In the genomic region with DNA sequence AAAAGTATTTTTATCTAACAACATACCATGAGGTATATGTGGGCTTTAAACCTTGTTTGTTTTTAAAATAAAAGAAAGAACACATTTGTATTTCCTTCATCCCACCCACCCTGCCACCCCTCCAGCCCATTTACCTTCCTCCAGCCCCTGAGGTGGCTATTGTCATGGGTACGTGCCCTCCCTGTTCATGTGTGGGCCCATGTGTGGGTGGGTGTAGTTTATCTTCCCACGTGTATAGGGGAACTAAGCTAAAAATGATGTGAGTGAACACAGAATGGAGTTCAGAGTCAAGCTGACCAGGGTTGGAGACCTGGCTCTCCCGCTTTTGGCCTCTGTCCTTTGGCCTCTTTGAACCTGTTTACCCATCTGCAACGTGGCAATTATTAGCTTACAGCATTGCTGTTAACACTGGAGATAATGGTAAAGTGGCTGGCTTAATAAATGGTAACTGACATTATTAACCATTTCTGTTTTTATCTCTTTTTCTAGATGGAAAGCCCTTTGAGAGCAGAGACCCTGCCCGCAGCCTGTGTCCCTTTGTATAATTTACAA, we compare ENCODE assay signal across 1 cellular context.
A peak's percentile ranks its signal among the peaks of the same experiment; 100 is the strongest.
TF ChIP-seq lines count a peak whose summit lies in the region.

No MANE protein-coding gene starts in this region.

TF ChIP-seq in HepG2, 621 proteins besides CTCF, POLR2A, EP300 and RAD21 (continued from another document):
- TF ChIP-seq, protein P1, sequence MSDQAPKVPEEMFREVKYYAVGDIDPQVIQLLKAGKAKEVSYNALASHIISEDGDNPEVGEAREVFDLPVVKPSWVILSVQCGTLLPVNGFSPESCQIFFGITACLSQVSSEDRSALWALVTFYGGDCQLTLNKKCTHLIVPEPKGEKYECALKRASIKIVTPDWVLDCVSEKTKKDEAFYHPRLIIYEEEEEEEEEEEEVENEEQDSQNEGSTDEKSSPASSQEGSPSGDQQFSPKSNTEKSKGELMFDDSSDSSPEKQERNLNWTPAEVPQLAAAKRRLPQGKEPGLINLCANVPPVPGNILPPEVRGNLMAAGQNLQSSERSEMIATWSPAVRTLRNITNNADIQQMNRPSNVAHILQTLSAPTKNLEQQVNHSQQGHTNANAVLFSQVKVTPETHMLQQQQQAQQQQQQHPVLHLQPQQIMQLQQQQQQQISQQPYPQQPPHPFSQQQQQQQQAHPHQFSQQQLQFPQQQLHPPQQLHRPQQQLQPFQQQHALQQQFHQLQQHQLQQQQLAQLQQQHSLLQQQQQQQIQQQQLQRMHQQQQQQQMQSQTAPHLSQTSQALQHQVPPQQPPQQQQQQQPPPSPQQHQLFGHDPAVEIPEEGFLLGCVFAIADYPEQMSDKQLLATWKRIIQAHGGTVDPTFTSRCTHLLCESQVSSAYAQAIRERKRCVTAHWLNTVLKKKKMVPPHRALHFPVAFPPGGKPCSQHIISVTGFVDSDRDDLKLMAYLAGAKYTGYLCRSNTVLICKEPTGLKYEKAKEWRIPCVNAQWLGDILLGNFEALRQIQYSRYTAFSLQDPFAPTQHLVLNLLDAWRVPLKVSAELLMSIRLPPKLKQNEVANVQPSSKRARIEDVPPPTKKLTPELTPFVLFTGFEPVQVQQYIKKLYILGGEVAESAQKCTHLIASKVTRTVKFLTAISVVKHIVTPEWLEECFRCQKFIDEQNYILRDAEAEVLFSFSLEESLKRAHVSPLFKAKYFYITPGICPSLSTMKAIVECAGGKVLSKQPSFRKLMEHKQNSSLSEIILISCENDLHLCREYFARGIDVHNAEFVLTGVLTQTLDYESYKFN (CRISPR knock-in tag; conservative IDR thresholded peaks at IDR 0.05), result peak; percentile 51
